2 cellular contexts compared by ENCODE assay signal in the genomic region with DNA sequence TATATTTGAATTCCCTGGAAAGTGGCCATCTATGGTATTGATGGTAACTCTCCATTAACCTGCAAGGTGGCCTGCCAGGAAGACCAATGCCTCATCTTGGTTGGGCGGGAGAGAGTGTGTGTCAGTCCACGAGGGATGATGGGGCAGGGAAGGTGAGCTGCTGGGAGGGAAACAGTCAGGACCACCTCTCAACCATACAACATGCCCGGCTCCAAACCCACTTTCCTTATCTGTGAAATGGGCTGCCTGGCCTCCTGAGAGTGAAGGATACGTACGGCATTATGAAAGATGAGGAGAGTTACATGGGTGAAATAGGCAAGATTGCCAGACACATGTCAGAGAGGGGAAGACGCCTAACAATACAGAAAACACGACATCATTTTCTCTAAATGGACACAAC.
TF ChIP-seq lines count a peak whose summit lies in the region.

No MANE protein-coding gene starts in this region.

TF ChIP-seq in HepG2, 621 proteins besides CTCF, POLR2A, EP300 and RAD21:
- TF ChIP-seq TARDBP (CRISPR knock-in tag; IDR thresholded peaks at IDR 0.05) (no peak), ZNF629 (CRISPR knock-in tag; conservative IDR thresholded peaks at IDR 0.05) (peak; percentile 44)
- TF ChIP-seq, protein P1, sequence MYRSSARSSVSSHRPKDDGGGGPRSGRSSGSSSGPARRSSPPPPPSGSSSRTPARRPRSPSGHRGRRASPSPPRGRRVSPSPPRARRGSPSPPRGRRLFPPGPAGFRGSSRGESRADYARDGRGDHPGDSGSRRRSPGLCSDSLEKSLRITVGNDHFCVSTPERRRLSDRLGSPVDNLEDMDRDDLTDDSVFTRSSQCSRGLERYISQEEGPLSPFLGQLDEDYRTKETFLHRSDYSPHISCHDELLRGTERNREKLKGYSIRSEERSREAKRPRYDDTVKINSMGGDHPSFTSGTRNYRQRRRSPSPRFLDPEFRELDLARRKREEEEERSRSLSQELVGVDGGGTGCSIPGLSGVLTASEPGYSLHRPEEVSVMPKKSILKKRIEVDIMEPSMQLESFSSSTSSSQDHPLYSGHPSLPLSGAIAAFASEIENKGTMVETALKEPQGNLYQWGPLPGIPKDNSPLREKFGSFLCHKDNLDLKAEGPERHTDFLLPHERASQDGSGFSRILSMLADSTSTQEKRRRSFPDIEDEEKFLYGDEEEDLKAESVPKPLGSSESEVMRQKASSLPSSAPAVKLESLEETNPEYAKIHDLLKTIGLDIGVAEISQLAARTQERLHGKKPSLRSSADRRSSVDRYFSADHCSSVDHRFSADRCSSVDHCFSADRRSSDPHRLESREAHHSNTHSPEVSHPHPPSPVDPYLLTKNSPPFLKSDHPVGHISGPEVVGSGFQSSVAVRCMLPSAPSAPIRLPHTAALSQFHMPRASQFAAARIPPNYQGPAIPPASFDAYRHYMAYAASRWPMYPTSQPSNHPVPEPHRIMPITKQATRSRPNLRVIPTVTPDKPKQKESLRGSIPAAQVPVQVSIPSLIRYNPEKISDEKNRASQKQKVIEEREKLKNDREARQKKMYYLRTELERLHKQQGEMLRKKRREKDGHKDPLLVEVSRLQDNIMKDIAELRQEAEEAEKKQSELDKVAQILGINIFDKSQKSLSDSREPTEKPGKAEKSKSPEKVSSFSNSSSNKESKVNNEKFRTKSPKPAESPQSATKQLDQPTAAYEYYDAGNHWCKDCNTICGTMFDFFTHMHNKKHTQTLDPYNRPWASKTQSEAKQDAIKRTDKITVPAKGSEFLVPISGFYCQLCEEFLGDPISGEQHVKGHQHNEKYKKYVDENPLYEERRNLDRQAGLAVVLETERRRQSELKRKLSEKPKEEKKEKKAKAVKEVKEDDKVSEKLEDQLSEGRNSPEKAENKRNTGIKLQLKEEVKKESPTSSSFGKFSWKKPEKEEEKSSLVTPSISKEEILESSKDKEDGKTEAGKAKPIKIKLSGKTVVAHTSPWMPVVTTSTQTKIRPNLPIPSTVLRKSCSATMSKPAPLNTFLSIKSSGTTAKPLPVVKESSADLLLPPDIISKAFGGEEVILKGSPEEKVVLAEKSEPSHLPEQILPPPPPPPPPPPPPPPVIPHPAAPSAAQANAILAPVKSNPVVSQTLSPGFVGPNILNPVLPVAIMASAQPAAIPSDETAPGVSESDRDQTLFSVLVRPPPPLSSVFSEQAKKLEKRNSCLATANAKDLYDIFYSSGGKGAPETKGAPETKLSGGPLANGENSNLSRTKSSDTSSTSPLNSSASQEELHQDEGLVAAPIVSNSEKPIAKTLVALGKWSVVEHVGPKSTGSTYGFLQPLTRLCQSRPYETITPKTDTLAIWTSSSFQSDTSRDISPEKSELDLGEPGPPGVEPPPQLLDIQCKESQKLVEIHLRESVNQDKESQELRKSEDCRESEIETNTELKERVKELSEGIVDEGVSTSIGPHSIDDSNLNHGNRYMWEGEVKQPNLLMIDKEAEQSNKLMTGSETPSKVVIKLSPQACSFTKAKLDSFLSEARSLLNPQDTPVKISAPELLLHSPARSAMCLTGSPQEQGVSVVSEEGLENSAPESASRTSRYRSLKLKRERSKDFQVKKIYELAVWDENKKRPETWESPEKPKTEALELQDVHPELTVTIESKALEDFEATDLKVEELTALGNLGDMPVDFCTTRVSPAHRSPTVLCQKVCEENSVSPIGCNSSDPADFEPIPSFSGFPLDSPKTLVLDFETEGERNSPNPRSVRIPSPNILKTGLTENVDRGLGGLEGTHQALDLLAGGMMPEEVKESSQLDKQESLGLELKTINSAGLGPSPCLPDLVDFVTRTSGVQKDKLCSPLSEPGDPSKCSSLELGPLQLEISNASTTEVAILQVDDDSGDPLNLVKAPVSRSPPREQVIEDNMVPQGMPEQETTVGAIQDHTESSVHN (CRISPR knock-in tag; IDR thresholded peaks at IDR 0.05) = no peak
TF ChIP-seq in HepG2: peak in this region for 1.

TF ChIP-seq in H1, 55 proteins besides CTCF, POLR2A, EP300 and RAD21:
- TF ChIP-seq BCL11A (IDR thresholded peaks at IDR 0.05; ENCODE audit: low read depth in 2 of 2, low read length in 2 of 2) (no peak), CHD2 (IDR thresholded peaks at IDR 0.05; ENCODE audit: low read length) (no peak), RXRA (IDR thresholded peaks at IDR 0.05; ENCODE audit: insufficient read depth, low read depth, low read length) (no peak), NANOG (IDR thresholded peaks at IDR 0.05; ENCODE audit: insufficient read depth, low read depth, low read length, poor library complexity, severe bottlenecking) (no peak), CBX5 (IDR thresholded peaks at IDR 0.05; ENCODE audit: low read depth, low read length) (no peak), SUZ12 (IDR thresholded peaks at IDR 0.05; ENCODE audit: low read length) (no peak), MAFK (IDR thresholded peaks at IDR 0.05; ENCODE audit: low read depth, low read length) (no peak), CHD1 (IDR thresholded peaks at IDR 0.05; ENCODE audit: low read depth, low read length) (no peak), SIX5 (IDR thresholded peaks at IDR 0.05; ENCODE audit: low read depth, low read length) (no peak), CREB1 (IDR thresholded peaks at IDR 0.05) (no peak), RFX5 (IDR thresholded peaks at IDR 0.05; ENCODE audit: borderline replicate concordance, low read depth, low read length) (no peak), FOSL1 (IDR thresholded peaks at IDR 0.05; ENCODE audit: insufficient read depth, low read depth, low read length) (no peak), SP2 (IDR thresholded peaks at IDR 0.05; ENCODE audit: low read length) (no peak), BRCA1 (IDR thresholded peaks at IDR 0.05; ENCODE audit: low read depth, low read length) (no peak), KDM1A (IDR thresholded peaks at IDR 0.05; ENCODE audit: borderline replicate concordance, low read length) (no peak), TAF7 (optimal IDR thresholded peaks at IDR 0.05; ENCODE audit: borderline replicate concordance, low read depth, low read length) (no peak)
- TF ChIP-seq, protein P2, sequence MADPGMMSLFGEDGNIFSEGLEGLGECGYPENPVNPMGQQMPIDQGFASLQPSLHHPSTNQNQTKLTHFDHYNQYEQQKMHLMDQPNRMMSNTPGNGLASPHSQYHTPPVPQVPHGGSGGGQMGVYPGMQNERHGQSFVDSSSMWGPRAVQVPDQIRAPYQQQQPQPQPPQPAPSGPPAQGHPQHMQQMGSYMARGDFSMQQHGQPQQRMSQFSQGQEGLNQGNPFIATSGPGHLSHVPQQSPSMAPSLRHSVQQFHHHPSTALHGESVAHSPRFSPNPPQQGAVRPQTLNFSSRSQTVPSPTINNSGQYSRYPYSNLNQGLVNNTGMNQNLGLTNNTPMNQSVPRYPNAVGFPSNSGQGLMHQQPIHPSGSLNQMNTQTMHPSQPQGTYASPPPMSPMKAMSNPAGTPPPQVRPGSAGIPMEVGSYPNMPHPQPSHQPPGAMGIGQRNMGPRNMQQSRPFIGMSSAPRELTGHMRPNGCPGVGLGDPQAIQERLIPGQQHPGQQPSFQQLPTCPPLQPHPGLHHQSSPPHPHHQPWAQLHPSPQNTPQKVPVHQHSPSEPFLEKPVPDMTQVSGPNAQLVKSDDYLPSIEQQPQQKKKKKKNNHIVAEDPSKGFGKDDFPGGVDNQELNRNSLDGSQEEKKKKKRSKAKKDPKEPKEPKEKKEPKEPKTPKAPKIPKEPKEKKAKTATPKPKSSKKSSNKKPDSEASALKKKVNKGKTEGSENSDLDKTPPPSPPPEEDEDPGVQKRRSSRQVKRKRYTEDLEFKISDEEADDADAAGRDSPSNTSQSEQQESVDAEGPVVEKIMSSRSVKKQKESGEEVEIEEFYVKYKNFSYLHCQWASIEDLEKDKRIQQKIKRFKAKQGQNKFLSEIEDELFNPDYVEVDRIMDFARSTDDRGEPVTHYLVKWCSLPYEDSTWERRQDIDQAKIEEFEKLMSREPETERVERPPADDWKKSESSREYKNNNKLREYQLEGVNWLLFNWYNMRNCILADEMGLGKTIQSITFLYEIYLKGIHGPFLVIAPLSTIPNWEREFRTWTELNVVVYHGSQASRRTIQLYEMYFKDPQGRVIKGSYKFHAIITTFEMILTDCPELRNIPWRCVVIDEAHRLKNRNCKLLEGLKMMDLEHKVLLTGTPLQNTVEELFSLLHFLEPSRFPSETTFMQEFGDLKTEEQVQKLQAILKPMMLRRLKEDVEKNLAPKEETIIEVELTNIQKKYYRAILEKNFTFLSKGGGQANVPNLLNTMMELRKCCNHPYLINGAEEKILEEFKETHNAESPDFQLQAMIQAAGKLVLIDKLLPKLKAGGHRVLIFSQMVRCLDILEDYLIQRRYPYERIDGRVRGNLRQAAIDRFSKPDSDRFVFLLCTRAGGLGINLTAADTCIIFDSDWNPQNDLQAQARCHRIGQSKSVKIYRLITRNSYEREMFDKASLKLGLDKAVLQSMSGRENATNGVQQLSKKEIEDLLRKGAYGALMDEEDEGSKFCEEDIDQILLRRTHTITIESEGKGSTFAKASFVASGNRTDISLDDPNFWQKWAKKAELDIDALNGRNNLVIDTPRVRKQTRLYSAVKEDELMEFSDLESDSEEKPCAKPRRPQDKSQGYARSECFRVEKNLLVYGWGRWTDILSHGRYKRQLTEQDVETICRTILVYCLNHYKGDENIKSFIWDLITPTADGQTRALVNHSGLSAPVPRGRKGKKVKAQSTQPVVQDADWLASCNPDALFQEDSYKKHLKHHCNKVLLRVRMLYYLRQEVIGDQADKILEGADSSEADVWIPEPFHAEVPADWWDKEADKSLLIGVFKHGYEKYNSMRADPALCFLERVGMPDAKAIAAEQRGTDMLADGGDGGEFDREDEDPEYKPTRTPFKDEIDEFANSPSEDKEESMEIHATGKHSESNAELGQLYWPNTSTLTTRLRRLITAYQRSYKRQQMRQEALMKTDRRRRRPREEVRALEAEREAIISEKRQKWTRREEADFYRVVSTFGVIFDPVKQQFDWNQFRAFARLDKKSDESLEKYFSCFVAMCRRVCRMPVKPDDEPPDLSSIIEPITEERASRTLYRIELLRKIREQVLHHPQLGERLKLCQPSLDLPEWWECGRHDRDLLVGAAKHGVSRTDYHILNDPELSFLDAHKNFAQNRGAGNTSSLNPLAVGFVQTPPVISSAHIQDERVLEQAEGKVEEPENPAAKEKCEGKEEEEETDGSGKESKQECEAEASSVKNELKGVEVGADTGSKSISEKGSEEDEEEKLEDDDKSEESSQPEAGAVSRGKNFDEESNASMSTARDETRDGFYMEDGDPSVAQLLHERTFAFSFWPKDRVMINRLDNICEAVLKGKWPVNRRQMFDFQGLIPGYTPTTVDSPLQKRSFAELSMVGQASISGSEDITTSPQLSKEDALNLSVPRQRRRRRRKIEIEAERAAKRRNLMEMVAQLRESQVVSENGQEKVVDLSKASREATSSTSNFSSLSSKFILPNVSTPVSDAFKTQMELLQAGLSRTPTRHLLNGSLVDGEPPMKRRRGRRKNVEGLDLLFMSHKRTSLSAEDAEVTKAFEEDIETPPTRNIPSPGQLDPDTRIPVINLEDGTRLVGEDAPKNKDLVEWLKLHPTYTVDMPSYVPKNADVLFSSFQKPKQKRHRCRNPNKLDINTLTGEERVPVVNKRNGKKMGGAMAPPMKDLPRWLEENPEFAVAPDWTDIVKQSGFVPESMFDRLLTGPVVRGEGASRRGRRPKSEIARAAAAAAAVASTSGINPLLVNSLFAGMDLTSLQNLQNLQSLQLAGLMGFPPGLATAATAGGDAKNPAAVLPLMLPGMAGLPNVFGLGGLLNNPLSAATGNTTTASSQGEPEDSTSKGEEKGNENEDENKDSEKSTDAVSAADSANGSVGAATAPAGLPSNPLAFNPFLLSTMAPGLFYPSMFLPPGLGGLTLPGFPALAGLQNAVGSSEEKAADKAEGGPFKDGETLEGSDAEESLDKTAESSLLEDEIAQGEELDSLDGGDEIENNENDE (IDR thresholded peaks at IDR 0.05; ENCODE audit: insufficient replicate concordance, low read length) = no peak
- TF ChIP-seq, protein P3, sequence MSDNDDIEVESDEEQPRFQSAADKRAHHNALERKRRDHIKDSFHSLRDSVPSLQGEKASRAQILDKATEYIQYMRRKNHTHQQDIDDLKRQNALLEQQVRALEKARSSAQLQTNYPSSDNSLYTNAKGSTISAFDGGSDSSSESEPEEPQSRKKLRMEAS (IDR thresholded peaks at IDR 0.05) = no peak
- TF ChIP-seq, protein P4, sequence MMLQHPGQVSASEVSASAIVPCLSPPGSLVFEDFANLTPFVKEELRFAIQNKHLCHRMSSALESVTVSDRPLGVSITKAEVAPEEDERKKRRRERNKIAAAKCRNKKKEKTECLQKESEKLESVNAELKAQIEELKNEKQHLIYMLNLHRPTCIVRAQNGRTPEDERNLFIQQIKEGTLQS (IDR thresholded peaks at IDR 0.05; ENCODE audit: insufficient read depth, low read depth, low read length) = no peak
TF ChIP-seq in H1: peak in this region for 0.
